In genomic region chr4:15707363-15707715, GRCh38 we compare ENCODE assay signal across 1 cellular context.
TF ChIP-seq lines count a peak whose summit lies in the region.

No MANE protein-coding gene starts in this region.

TF ChIP-seq in IMR-90, 13 proteins besides CTCF, POLR2A, EP300 and RAD21 (continued from another document):
- TF ChIP-seq USF2 (IDR thresholded peaks at IDR 0.05; ENCODE audit: low read depth, low read length): no peak
- TF ChIP-seq CEBPB (IDR thresholded peaks at IDR 0.05; ENCODE audit: low read depth, low read length): no peak
